ENCODE assay signal across 16 cellular contexts in genomic region chr9:104258289-104259045, GRCh38.
"Had no signal": no experiment of that assay in that cellular context is flagged by ENCODE, and none has a peak within 500 bp of the region (broad histone marks: within the 10 kb centered on the region; RNA-seq: fewer than 3 reads in every experiment).

No MANE protein-coding gene starts in this region.

- H3K4me3 ChIP-seq: cardiac muscle cell, esophagus muscularis mucosa, ovary, spleen had no signal

- H3K27ac ChIP-seq: cardiac muscle cell, esophagus muscularis mucosa, ovary, spleen had no signal

- H3K4me1 ChIP-seq: esophagus muscularis mucosa, spleen had no signal

- H3K27me3 ChIP-seq: cardiac muscle cell, esophagus muscularis mucosa, ovary, spleen had no signal

- DNase-seq: activated CD4-positive, alpha-beta T cell treated with anti-CD3 and anti-CD28 coated beads for 48 hours; activated CD4-positive, CD25-positive, alpha-beta regulatory T cell; activated CD8-positive, alpha-beta T cell treated with anti-CD3 and anti-CD28 coated beads for 36 hours; activated naive CD4-positive, alpha-beta T cell treated with Interleukin-2 at 50 U/mL for 16 hours; activated naive CD8-positive, alpha-beta T cell treated with anti-CD3 and anti-CD28 coated beads, Interleukin-2, amount 10 ng/mL, durations not matched to agents 7 days and 5 days; activated T-cell treated with anti-CD3 and anti-CD28 coated beads, Interleukin-2, amount 50 U/mL, for 24 hours; amygdala; effector CD8-positive, alpha-beta T cell; immature natural killer cell; naive thymus-derived CD4-positive, alpha-beta T cell; ovary; spleen; T-helper 17 cell had no signal

- ATAC-seq: activated CD8-positive, alpha-beta T cell treated with anti-CD3 and anti-CD28 coated beads for 36 hours; naive thymus-derived CD4-positive, alpha-beta T cell; stimulated activated memory B cell treated with anti-CD40 and anti-IgM and Interleukin-4, amounts not matched to agents 10 μg/mL and 1 μg/mL and 100 μg/mL, for 72 hours; T-helper 17 cell had no signal

- H3K36me3 ChIP-seq: cardiac muscle cell, esophagus muscularis mucosa, ovary, spleen had no signal

- H3K9me3 ChIP-seq: ovary had no signal
